Comparison of ENCODE assay signal across 8 cellular contexts in genomic region chr12:10673660-10674384, GRCh38. TPM values are rescaled to one million over a fixed set of nuclear protein-coding genes. Genes with fewer than 3 reads are reported as not detected.
DNase-seq lines count a peak whose midpoint lies in the region; ATAC-seq and TF ChIP-seq lines count a peak whose summit lies in the region.

STYK1 (minus strand) TSS chr12:10674052; CDS start chr12:10634618, 39,434 bp downstream.

- TF ChIP-seq CTCF in A673 (conservative IDR thresholded peaks at IDR 0.05; ENCODE audit: low read depth, low read length) (peak; percentile 96), omental fat pad (IDR thresholded peaks at IDR 0.05) (peak in 1 of 3 donors; percentile 66), testis (IDR thresholded peaks at IDR 0.05) (peak; percentile 62 to 83 (median 77))

- no peak within 1 kb of the TSS for H3K27ac ChIP-seq in A673 (ENCODE audit: low read depth, low read length, poor library complexity, severe bottlenecking)
- no peak within 1 kb of the TSS for H3K27ac ChIP-seq in HUES6 (ENCODE audit: low read depth, low read length)
- H3K27ac ChIP-seq in testis: no peak within 1 kb of the TSS

- intact Hi-C loops in A673 (cut with micrococcal nuclease; ENCODE audit: unreplicated experiment): loop anchor here (2.0 to 5.0 kb wide), 3 partner anchors 57 to 439 kb away; no protein-coding TSS in a partner anchor
- intact Hi-C loops in testis (cut with DNase I; ENCODE audit: low total_unique reads): no loop called here

- ATAC-seq in GM18868 (IDR thresholded peaks at IDR 0.05; ENCODE audit: unreplicated experiment) (peak; percentile 65), omental fat pad (ENCODE audit: low FRiP score) (peak; percentile 83)

- peak within 1 kb of the TSS; percentile 47 for H3K9ac ChIP-seq in HUES6 (ENCODE audit: low read length)

- H3K4me3 ChIP-seq in A673 (ENCODE audit: low read depth, low read length, poor library complexity, severe bottlenecking): peak within 1 kb of the TSS; percentile 48
- peak within 1 kb of the TSS; percentile 79 for H3K4me3 ChIP-seq in HUES6 (ENCODE audit: low read depth, low read length)
- H3K4me3 ChIP-seq in testis: peak within 1 kb of the TSS; percentile 49 to 51

- no TSS peak for BruUV-seq in A673 (replicated peaks; lab: Mats Ljungman, UMichigan)

- WGBS in testis, 2 donors: 1 to 2% methylated on average over 22 to 35 of the region's 35 CpGs

- H3K27me3 ChIP-seq in A673 (replicated peaks; ENCODE audit: insufficient read depth, low read depth, low read length, poor library complexity) (no peaks in the 10 kb centered on the region), HUES6 (ENCODE audit: control insufficient read depth, insufficient read depth, low read length) (no peaks in the 10 kb centered on the region), testis (no peaks in the 10 kb centered on the region)

- H3K9me3 ChIP-seq in A673 (ENCODE audit: low read depth, low read length, poor library complexity, severe bottlenecking): no peaks in the 10 kb centered on the region
- no peaks in the 10 kb centered on the region for H3K9me3 ChIP-seq in HUES6 (ENCODE audit: control insufficient read depth, insufficient read depth, low read depth, low read length)
- no peaks in the 10 kb centered on the region for H3K9me3 ChIP-seq in testis

- POLR2A ChIA-PET in A673 (lab: Charles Lee; ENCODE audit: low non-redundant PET): no interaction called here

- DNase-seq in A673 (ENCODE audit: low spot score) (peak; percentile 70), RKO (ENCODE audit: low spot score) (peak; percentile 31), activated gamma-delta T cell treated with Interleukin-2 at 50 U/mL for 16 hours (peak; percentile 76), glomerular visceral epithelial cell (ENCODE audit: extremely low spot score) (peak; percentile 73), omental fat pad (ENCODE audit: low spot score) (peak; percentile 43), testis (peak; percentile 78)

- no peaks in the 10 kb centered on the region for H3K36me3 ChIP-seq in A673 (ENCODE audit: insufficient read depth, low read length, poor library complexity, severe bottlenecking)
- no peaks in the 10 kb centered on the region for H3K36me3 ChIP-seq in HUES6 (ENCODE audit: control insufficient read depth, insufficient read depth, low read length)
- no peaks in the 10 kb centered on the region for H3K36me3 ChIP-seq in testis (ENCODE audit: low read depth, missing control alignments)

- CTCF ChIA-PET in A673 (lab: Charles Lee): no interaction called here

- no peaks in the 10 kb centered on the region for H3K4me1 ChIP-seq in A673 (ENCODE audit: insufficient read depth, low read length, poor library complexity, severe bottlenecking)
- peaks cover 5% of the 10 kb centered on the region for H3K4me1 ChIP-seq in HUES6 (ENCODE audit: control insufficient read depth, insufficient read depth, low read length)
- H3K4me1 ChIP-seq in testis: no peaks in the 10 kb centered on the region

- no peak for TF ChIP-seq POLR2A in testis (IDR thresholded peaks at IDR 0.05)

RNA-seq across cellular contexts. Expression of gene STYK1, which starts in this region (rescaled TPM):
- total RNA-seq in A673 (2021) (0.77 and 0.94 TPM in 2 replicates), omental fat pad (under 1 TPM in 2 of 4 donors, not detected in 2; 0.32 to 0.56 TPM), testis (under 1 TPM; 0.24 to 0.50 TPM)
- 0.26 TPM for polyA plus RNA-seq in testis (ENCODE audit: insufficient read depth, low read depth, low replicate concordance)

Comparison
In these comparisons a context has a peak if more than half of its experiments do, and no peak if none do; other contexts are left out.
1. Peak in DNase-seq and H3K4me3 ChIP-seq in A673; RNA of the gene not detected or under 1 TPM.
2. Peak in DNase-seq and ATAC-seq in omental fat pad; RNA of the gene not detected or under 1 TPM.
3. Peak in DNase-seq and H3K4me3 ChIP-seq in testis; RNA of the gene not detected or under 1 TPM.